ENCODE assay signal across 1 cellular context in genomic region chr3:47475029-47475569, GRCh38.
TF ChIP-seq lines count a peak whose summit lies in the region.

No MANE protein-coding gene starts in this region.

TF ChIP-seq in HepG2, 621 proteins besides CTCF, POLR2A, EP300 and RAD21 (continued from another document):
- TF ChIP-seq ZNF782 (CRISPR knock-in tag; IDR thresholded peaks at IDR 0.05; ENCODE audit: borderline replicate concordance), result no peak
- no peak for TF ChIP-seq ZNF367 (CRISPR knock-in tag; IDR thresholded peaks at IDR 0.05; ENCODE audit: borderline replicate concordance)
- TF ChIP-seq CHD2 (IDR thresholded peaks at IDR 0.05; ENCODE audit: low read depth, low read length), result 0 out of 2 replicates have a peak, but pooled peaks have one; percentile 21
- TF ChIP-seq ZBTB42 (CRISPR knock-in tag; IDR thresholded peaks at IDR 0.05), result no peak
- TF ChIP-seq ZNF773 (CRISPR knock-in tag; IDR thresholded peaks at IDR 0.05; ENCODE audit: borderline replicate concordance), result no peak
- no peak for TF ChIP-seq RXRB (CRISPR knock-in tag; IDR thresholded peaks at IDR 0.05; ENCODE audit: borderline replicate concordance)
- TF ChIP-seq, protein P1, sequence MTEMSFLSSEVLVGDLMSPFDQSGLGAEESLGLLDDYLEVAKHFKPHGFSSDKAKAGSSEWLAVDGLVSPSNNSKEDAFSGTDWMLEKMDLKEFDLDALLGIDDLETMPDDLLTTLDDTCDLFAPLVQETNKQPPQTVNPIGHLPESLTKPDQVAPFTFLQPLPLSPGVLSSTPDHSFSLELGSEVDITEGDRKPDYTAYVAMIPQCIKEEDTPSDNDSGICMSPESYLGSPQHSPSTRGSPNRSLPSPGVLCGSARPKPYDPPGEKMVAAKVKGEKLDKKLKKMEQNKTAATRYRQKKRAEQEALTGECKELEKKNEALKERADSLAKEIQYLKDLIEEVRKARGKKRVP (CRISPR knock-in tag; IDR thresholded peaks at IDR 0.05), result 0 out of 4 replicates have a peak, but pooled peaks of 1 of the 2 experiments have one; percentile 25
- TF ChIP-seq, protein P2, sequence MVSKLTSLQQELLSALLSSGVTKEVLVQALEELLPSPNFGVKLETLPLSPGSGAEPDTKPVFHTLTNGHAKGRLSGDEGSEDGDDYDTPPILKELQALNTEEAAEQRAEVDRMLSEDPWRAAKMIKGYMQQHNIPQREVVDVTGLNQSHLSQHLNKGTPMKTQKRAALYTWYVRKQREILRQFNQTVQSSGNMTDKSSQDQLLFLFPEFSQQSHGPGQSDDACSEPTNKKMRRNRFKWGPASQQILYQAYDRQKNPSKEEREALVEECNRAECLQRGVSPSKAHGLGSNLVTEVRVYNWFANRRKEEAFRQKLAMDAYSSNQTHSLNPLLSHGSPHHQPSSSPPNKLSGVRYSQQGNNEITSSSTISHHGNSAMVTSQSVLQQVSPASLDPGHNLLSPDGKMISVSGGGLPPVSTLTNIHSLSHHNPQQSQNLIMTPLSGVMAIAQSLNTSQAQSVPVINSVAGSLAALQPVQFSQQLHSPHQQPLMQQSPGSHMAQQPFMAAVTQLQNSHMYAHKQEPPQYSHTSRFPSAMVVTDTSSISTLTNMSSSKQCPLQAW (CRISPR knock-in tag; IDR thresholded peaks at IDR 0.05), result no peak
- TF ChIP-seq, protein P3, sequence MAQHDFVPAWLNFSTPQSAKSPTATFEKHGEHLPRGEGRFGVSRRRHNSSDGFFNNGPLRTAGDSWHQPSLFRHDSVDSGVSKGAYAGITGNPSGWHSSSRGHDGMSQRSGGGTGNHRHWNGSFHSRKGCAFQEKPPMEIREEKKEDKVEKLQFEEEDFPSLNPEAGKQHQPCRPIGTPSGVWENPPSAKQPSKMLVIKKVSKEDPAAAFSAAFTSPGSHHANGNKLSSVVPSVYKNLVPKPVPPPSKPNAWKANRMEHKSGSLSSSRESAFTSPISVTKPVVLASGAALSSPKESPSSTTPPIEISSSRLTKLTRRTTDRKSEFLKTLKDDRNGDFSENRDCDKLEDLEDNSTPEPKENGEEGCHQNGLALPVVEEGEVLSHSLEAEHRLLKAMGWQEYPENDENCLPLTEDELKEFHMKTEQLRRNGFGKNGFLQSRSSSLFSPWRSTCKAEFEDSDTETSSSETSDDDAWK (CRISPR knock-in tag; IDR thresholded peaks at IDR 0.05), result no peak
